Comparison of ENCODE assay signal across 1 cellular context in genomic region chr2:73233932-73234832, GRCh38.
TF ChIP-seq lines count a peak whose summit lies in the region.

CCT7 (plus strand) TSS chr2:73234308; CDS start chr2:73234379, 71 bp downstream.

TF ChIP-seq in HepG2, 621 proteins besides CTCF, POLR2A, EP300 and RAD21 (continued from another document and continues in another):
- TF ChIP-seq ZNF318 (CRISPR knock-in tag; IDR thresholded peaks at IDR 0.05) (peak; percentile 88; the same call in 1 of the 2 replicates), WIZ (CRISPR knock-in tag; IDR thresholded peaks at IDR 0.05) (peak; percentile 6), ZNF788 (CRISPR knock-in tag; IDR thresholded peaks at IDR 0.05; ENCODE audit: borderline replicate concordance) (peak; percentile 83), ZBTB7B (CRISPR knock-in tag; IDR thresholded peaks at IDR 0.05) (peak; percentile 89), PTBP1 (IDR thresholded peaks at IDR 0.05; ENCODE audit: low read depth, low read length, poor library complexity, severe bottlenecking) (no peak), ZC3H4 (CRISPR knock-in tag; IDR thresholded peaks at IDR 0.05; ENCODE audit: borderline replicate concordance) (no peak; the same call in 1 of the 2 replicates), U2AF2 (IDR thresholded peaks at IDR 0.05; ENCODE audit: low read depth, low read length) (no peak), ZNF576 (CRISPR knock-in tag; IDR thresholded peaks at IDR 0.05) (no peak; the same call in 1 of the 2 replicates), TFAP4 (IDR thresholded peaks at IDR 0.05; ENCODE audit: borderline replicate concordance, low read depth) (peak; percentile 68; the same call in 1 of the 2 replicates), ZNF75D (CRISPR knock-in tag; IDR thresholded peaks at IDR 0.05; ENCODE audit: borderline replicate concordance) (peak; percentile 5; the same call in 1 of the 2 replicates), REPIN1 (CRISPR knock-in tag; IDR thresholded peaks at IDR 0.05; ENCODE audit: borderline replicate concordance, low read depth) (peak; percentile 78), GPN1 (CRISPR knock-in tag; IDR thresholded peaks at IDR 0.05; ENCODE audit: borderline replicate concordance) (peak; percentile 67; the same call in 1 of the 2 replicates), PHF8 (CRISPR knock-in tag; IDR thresholded peaks at IDR 0.05) (peak; percentile 99), AGO2 (optimal IDR thresholded peaks at IDR 0.05; ENCODE audit: low read depth, low read length) (peak; percentile 94), ZNF556 (CRISPR knock-in tag; IDR thresholded peaks at IDR 0.05; ENCODE audit: borderline replicate concordance) (peak; percentile 90), ZXDC (CRISPR knock-in tag; IDR thresholded peaks at IDR 0.05) (peak; percentile 97), MBD4 (IDR thresholded peaks at IDR 0.05; ENCODE audit: borderline replicate concordance, low read length) (no peak), SOX6 (IDR thresholded peaks at IDR 0.05) (no peak), SOX6 (CRISPR knock-in tag; IDR thresholded peaks at IDR 0.05) (peak; percentile 67), ZFP91 (CRISPR knock-in tag; IDR thresholded peaks at IDR 0.05; ENCODE audit: borderline replicate concordance) (peak; percentile 87), IKZF5 (CRISPR knock-in tag; IDR thresholded peaks at IDR 0.05) (peak; percentile 88), ZSCAN5A (CRISPR knock-in tag; IDR thresholded peaks at IDR 0.05; ENCODE audit: borderline replicate concordance) (peak; percentile 78; the same call in 1 of the 2 replicates), CBX1 (IDR thresholded peaks at IDR 0.05; ENCODE audit: low read depth) (peak; percentile 29), ZNF773 (CRISPR knock-in tag; IDR thresholded peaks at IDR 0.05; ENCODE audit: borderline replicate concordance) (peak; percentile 4; the same call in 1 of the 2 replicates), ZFP1 (CRISPR knock-in tag; IDR thresholded peaks at IDR 0.05) (0 out of 2 replicates have a peak, but pooled peaks have one; percentile 80), NR1H2 (CRISPR knock-in tag; IDR thresholded peaks at IDR 0.05; ENCODE audit: borderline replicate concordance, low read depth) (peak; percentile 81; the same call in 1 of the 2 replicates), SNAPC4 (CRISPR knock-in tag; IDR thresholded peaks at IDR 0.05) (no peak), ESRRA (CRISPR knock-in tag; IDR thresholded peaks at IDR 0.05; ENCODE audit: low read depth) (peak; percentile 78; the same call in 1 of the 2 replicates), ZSCAN21 (CRISPR knock-in tag; IDR thresholded peaks at IDR 0.05; ENCODE audit: borderline replicate concordance) (peak; percentile 62; the same call in 1 of the 2 replicates), TRIM22 (IDR thresholded peaks at IDR 0.05) (no peak), ZNF674 (CRISPR knock-in tag; IDR thresholded peaks at IDR 0.05; ENCODE audit: low read depth) (no peak; the same call in 1 of the 2 replicates), FOXJ3 (CRISPR knock-in tag; IDR thresholded peaks at IDR 0.05; ENCODE audit: borderline replicate concordance) (peak; percentile 73; the same call in 1 of the 2 replicates)
